Comparison of ENCODE assay signal across 14 cellular contexts in the genomic region with DNA sequence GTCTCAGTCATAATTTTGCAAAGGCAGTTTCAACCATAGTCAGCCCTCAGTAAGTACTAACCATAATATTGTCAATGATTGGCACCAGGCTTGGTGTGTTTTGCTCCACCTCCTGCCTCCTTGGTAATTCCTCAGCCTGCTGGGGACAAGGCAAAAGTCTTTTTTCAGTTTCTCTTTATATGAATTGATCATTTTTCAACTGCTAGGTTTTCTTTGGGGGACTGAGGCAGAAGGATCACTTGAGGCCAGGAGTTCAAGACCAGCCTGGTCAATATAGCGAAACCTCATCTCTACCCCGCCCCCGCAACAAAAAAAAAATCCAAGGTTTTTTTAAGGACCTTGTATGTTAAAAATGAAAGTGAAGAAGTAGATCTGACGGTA.
DNase-seq lines count a peak whose midpoint lies in the region; ATAC-seq, FAIRE-seq and TF ChIP-seq lines count a peak whose summit lies in the region.
"Had no signal": no experiment of that assay in that cellular context is flagged by ENCODE, and none has a peak within 500 bp of the region (broad histone marks: within the 10 kb centered on the region; RNA-seq: fewer than 3 reads in every experiment).

No MANE protein-coding gene starts in this region.

- peak overlapping the region; percentile 63 to 90 (median 79); a peak in 21 of 22 replicates for H3K27ac ChIP-seq in BLaER1 treated with 17β-estradiol and CSF1 and Interleukin-3, amounts not matched to agents 10 nM and 100 nM
- peak overlapping the region; percentile 49 for H3K27ac ChIP-seq in lower lobe of right lung
- H3K27ac ChIP-seq: esophagus muscularis mucosa, hepatocyte, testis had no signal

- FAIRE-seq in GM12892 (lab: Jason Lieb, UNC), result peak; percentile 67
- FAIRE-seq: colon, HTR-8/SVneo had no signal

- peaks cover 0 to 19% (median 12%) of the 10 kb centered on the region in 11 experiments; a peak in 14 of 22 replicates for H3K9me3 ChIP-seq in BLaER1 treated with 17β-estradiol and CSF1 and Interleukin-3, amounts not matched to agents 10 nM and 100 nM (replicated peaks in 1 of 11)
- H3K9me3 ChIP-seq in lower lobe of right lung, result no peaks in the 10 kb centered on the region
- H3K9me3 ChIP-seq: testis had no signal

- H3K27me3 ChIP-seq in BLaER1 treated with 17β-estradiol and CSF1 and Interleukin-3, amounts not matched to agents 10 nM and 100 nM, result no peaks in the 10 kb centered on the region
- H3K27me3 ChIP-seq in lower lobe of right lung (ENCODE audit: low read depth), result no peaks in the 10 kb centered on the region
- H3K27me3 ChIP-seq: esophagus muscularis mucosa, hepatocyte, testis had no signal

- DNase-seq in GM12892 (ENCODE audit: insufficient read length) (no peak), lower lobe of right lung (no peak), D341Med (ENCODE audit: low spot score) (no peak), NCI-H2171 treated with DMSO at 0.1 percent for 48 hours (lab: John Stamatoyannopoulos, UW) (no peak), GM20000 (ENCODE audit: low spot score) (no peak)
- no peak for DNase-seq in activated CD8-positive, alpha-beta T cell treated with anti-CD3 and anti-CD28 coated beads for 36 hours
- DNase-seq: left cardiac atrium, NCI-H2081, testis had no signal

- H3K4me1 ChIP-seq in BLaER1 treated with 17β-estradiol and CSF1 and Interleukin-3, amounts not matched to agents 10 nM and 100 nM, result peaks cover 50 to 63% (median 58%) of the 10 kb centered on the region in 10 experiments
- peaks cover 17% of the 10 kb centered on the region for H3K4me1 ChIP-seq in lower lobe of right lung
- H3K4me1 ChIP-seq: esophagus muscularis mucosa, testis had no signal

- POLR2A ChIA-PET in activated CD8-positive, alpha-beta T cell treated with anti-CD3 and anti-CD28 coated beads for 36 hours (lab: Charles Lee), result interaction anchor here (0.8 to 14.5 kb wide), 6 partner anchors 10 to 150 kb away, joined by 3 to 170 read pairs (median 38); partner anchors contain the start of genes AMIGO2 and PCED1B

- H3K4me3 ChIP-seq in BLaER1 treated with 17β-estradiol and CSF1 and Interleukin-3, amounts not matched to agents 10 nM and 100 nM, result peak overlapping the region in 3 of 10 experiments; percentile 30 to 42 (median 40); a peak in 4 of 20 replicates
- no peak overlapping the region for H3K4me3 ChIP-seq in lower lobe of right lung
- H3K4me3 ChIP-seq: esophagus muscularis mucosa, hepatocyte, testis had no signal

- H3K36me3 ChIP-seq in BLaER1 treated with 17β-estradiol and CSF1 and Interleukin-3, amounts not matched to agents 10 nM and 100 nM, result peaks cover 28 to 66% (median 55%) of the 10 kb centered on the region in 11 experiments
- no peaks in the 10 kb centered on the region for H3K36me3 ChIP-seq in lower lobe of right lung
- H3K36me3 ChIP-seq: esophagus muscularis mucosa had no signal

- peak overlapping the region; percentile 96 for H3K27ac Mint-ChIP-seq in activated CD8-positive, alpha-beta T cell treated with anti-CD3 and anti-CD28 coated beads for 36 hours

- peak overlapping the region; percentile 82 to 96 (median 90) for H3K4me2 ChIP-seq in BLaER1 treated with 17β-estradiol and CSF1 and Interleukin-3, amounts not matched to agents 10 nM and 100 nM
- H3K4me2 ChIP-seq: hepatocyte had no signal

- ATAC-seq in activated CD8-positive, alpha-beta T cell treated with anti-CD3 and anti-CD28 coated beads for 36 hours, result peak; percentile 27
- no peak for ATAC-seq in lower lobe of right lung

- intact Hi-C loops in activated CD8-positive, alpha-beta T cell treated with anti-CD3 and anti-CD28 coated beads for 36 hours (cut with micrococcal nuclease), result loop anchor here (5.0 kb wide), 2 partner anchors 124 to 174 kb away; no protein-coding TSS in a partner anchor
- intact Hi-C loops in lower lobe of right lung (cut with DNase I), result no loop called here

- H3K36me3 Mint-ChIP-seq in activated CD8-positive, alpha-beta T cell treated with anti-CD3 and anti-CD28 coated beads for 36 hours (ENCODE audit: low read depth), result peaks cover 79% of the 10 kb centered on the region

- TF ChIP-seq POLR2A in GM12892 (IDR thresholded peaks at IDR 0.05; ENCODE audit: low read depth, low read length), result no peak

- peak overlapping the region; percentile 79 for H3K4me3 Mint-ChIP-seq in activated CD8-positive, alpha-beta T cell treated with anti-CD3 and anti-CD28 coated beads for 36 hours

- CTCF ChIA-PET in activated CD8-positive, alpha-beta T cell treated with anti-CD3 and anti-CD28 coated beads for 36 hours (lab: Charles Lee), result interaction anchor here (0.8 to 2.9 kb wide), 6 partner anchors 14 to 191 kb away, joined by 3 to 15 read pairs (median 6); partner anchors contain the start of genes AMIGO2 and PCED1B

- peak overlapping the region in 10 of 11 experiments; percentile 45 to 78 (median 68); a peak in 18 of 22 replicates for H3K9ac ChIP-seq in BLaER1 treated with 17β-estradiol and CSF1 and Interleukin-3, amounts not matched to agents 10 nM and 100 nM

- H3K27me3 Mint-ChIP-seq in activated CD8-positive, alpha-beta T cell treated with anti-CD3 and anti-CD28 coated beads for 36 hours, result no peaks in the 10 kb centered on the region

- peaks cover 73% of the 10 kb centered on the region for H3K4me1 Mint-ChIP-seq in activated CD8-positive, alpha-beta T cell treated with anti-CD3 and anti-CD28 coated beads for 36 hours (ENCODE audit: low read depth)

- H3K9me3 Mint-ChIP-seq in activated CD8-positive, alpha-beta T cell treated with anti-CD3 and anti-CD28 coated beads for 36 hours, result peaks cover 6% of the 10 kb centered on the region

- no peak for TF ChIP-seq CTCF in activated CD8-positive, alpha-beta T cell treated with anti-CD3 and anti-CD28 coated beads for 36 hours (IDR thresholded peaks at IDR 0.05)
- TF ChIP-seq CTCF in lower lobe of right lung (IDR thresholded peaks at IDR 0.05), result no peak
- TF ChIP-seq CTCF in GM20000 (IDR thresholded peaks at IDR 0.05; ENCODE audit: extremely low read depth, missing control alignments), result no peak

- H4K20me1 ChIP-seq in BLaER1 treated with 17β-estradiol and CSF1 and Interleukin-3, amounts not matched to agents 10 nM and 100 nM, result no peaks in the 10 kb centered on the region
